Comparison of ENCODE assay signal across 10 cellular contexts in the genomic region with DNA sequence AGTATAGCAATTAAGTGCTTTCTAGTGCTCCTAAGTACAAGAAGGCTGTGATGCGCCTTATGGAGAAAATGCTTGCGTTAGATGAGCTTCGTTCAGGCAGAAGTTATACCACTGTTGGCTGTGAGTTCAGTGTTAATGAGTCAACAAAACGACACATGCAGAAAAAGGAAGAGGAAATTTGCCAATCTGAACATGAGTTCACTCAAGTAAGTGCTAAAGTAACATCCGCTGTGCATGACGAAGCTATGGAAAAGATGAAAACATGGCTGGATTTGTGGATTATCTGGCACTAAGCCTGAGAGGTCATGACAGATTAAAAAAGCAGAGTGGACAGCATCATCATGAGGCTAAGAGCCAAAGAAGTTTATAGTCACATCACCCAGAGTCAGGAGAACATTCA. TPM values are rescaled to one million over a fixed set of nuclear protein-coding genes. Genes with fewer than 3 reads are reported as not detected.
A peak's percentile ranks its signal among the peaks of the same experiment; 100 is the strongest.
DNase-seq lines count a peak whose midpoint lies in the region; ATAC-seq and TF ChIP-seq lines count a peak whose summit lies in the region.
"Had no signal": no experiment of that assay in that cellular context is flagged by ENCODE, and none has a peak within 500 bp of the region (broad histone marks: within the 10 kb centered on the region; RNA-seq: fewer than 3 reads in every experiment).

No MANE protein-coding gene starts in this region.

- H3K36me3 ChIP-seq in WERI-Rb-1 (peaks cover 35% of the 10 kb centered on the region), stomach (no peaks in the 10 kb centered on the region)

- peaks cover 17 to 49% (median 22%) of the 10 kb centered on the region in 4 donors for H3K4me1 ChIP-seq in stomach

- H3K27me3 ChIP-seq in WERI-Rb-1 (ENCODE audit: insufficient read depth, low read depth, severe bottlenecking): no peaks in the 10 kb centered on the region
- H3K27me3 ChIP-seq in stomach: no peaks in the 10 kb centered on the region

- no peak for TF ChIP-seq POLR2A in stomach (IDR thresholded peaks at IDR 0.05)

- CTCF ChIA-PET in HEK293T (lab: Yijun Ruan, JAX): no interaction called here

- no peak for TF ChIP-seq EP300 in stomach (IDR thresholded peaks at IDR 0.05)

- H3K27ac ChIP-seq in WERI-Rb-1: peak overlapping the region; percentile 17
- peak overlapping the region in 4 of 5 donors; percentile 59 to 82 (median 76) for H3K27ac ChIP-seq in stomach

- TF ChIP-seq CTCF in WERI-Rb-1 (IDR thresholded peaks at IDR 0.05; ENCODE audit: low read depth, low read length) (no peak), stomach (IDR thresholded peaks at IDR 0.05) (no peak)

- POLR2A ChIA-PET in HEK293T (lab: Yijun Ruan, JAX): no interaction called here

- DNase-seq in HS-5 (ENCODE audit: low read depth) (peak; percentile 93), WERI-Rb-1 (no peak), left ventricle myocardium superior (no peak), stomach (no peak), HEK293T (ENCODE audit: extremely low spot score) (no peak)
- DNase-seq in stimulated activated CD8-positive, alpha-beta memory T cell treated with anti-CD3 and anti-CD28 coated beads, Interleukin-4, amount 100 ng/mL, for 48 hours: no peak
- DNase-seq: activated CD8-positive, alpha-beta memory T cell treated with anti-CD3 and anti-CD28 coated beads, Interleukin-2, amount 50 U/mL, for 4 hours; NCI-H524 treated with DMSO at 0.1 percent for 48 hours; stimulated activated CD4-positive, alpha-beta T cell treated with anti-CD3 and anti-CD28 coated beads, Interleukin-1b, Interleukin-23, amount 100 ng/mL, for 48 hours had no signal

- no peaks in the 10 kb centered on the region for H3K9me3 ChIP-seq in WERI-Rb-1 (ENCODE audit: severe bottlenecking)
- H3K9me3 ChIP-seq in stomach: no peaks in the 10 kb centered on the region

- H3K4me3 ChIP-seq in WERI-Rb-1 (ENCODE audit: low read depth, low read length): no peak overlapping the region
- no peak overlapping the region for H3K4me3 ChIP-seq in stomach

- intact Hi-C loops in left ventricle myocardium superior (cut with micrococcal nuclease) (no loop called here), stomach (cut with DNase I; ENCODE audit: low total_unique reads) (no loop called here)

- WGBS in stomach, 5 donors: 69 to 81% (median 74%) methylated on average over 6 of the region's 6 CpGs

- peak; percentile 63 for ATAC-seq in left ventricle myocardium superior
- ATAC-seq in GM19463 (IDR thresholded peaks at IDR 0.05; ENCODE audit: unreplicated experiment): no peak

TF ChIP-seq in HEK293T, 16 proteins besides CTCF, POLR2A, EP300 and RAD21:
- TF ChIP-seq ELF4 (IDR thresholded peaks at IDR 0.05) (no peak), SP1 (IDR thresholded peaks at IDR 0.05) (no peak), CTBP1 (IDR thresholded peaks at IDR 0.05; ENCODE audit: borderline replicate concordance) (no peak), FOXK2 (IDR thresholded peaks at IDR 0.05) (no peak), ZNF384 (IDR thresholded peaks at IDR 0.05) (no peak), FOXM1 (IDR thresholded peaks at IDR 0.05; ENCODE audit: borderline replicate concordance) (no peak), ARNT (IDR thresholded peaks at IDR 0.05) (no peak), L3MBTL2 (conservative IDR thresholded peaks at IDR 0.05) (no peak), TARDBP (IDR thresholded peaks at IDR 0.05) (no peak), SUZ12 (IDR thresholded peaks at IDR 0.05) (no peak), HDGF (IDR thresholded peaks at IDR 0.05; ENCODE audit: borderline replicate concordance) (no peak), FOXA1 (IDR thresholded peaks at IDR 0.05) (no peak), BHLHE40 (IDR thresholded peaks at IDR 0.05; ENCODE audit: borderline replicate concordance) (no peak), LEF1 (IDR thresholded peaks at IDR 0.05; ENCODE audit: borderline replicate concordance) (no peak), NFRKB (IDR thresholded peaks at IDR 0.05) (no peak)
- TF ChIP-seq, protein P1, sequence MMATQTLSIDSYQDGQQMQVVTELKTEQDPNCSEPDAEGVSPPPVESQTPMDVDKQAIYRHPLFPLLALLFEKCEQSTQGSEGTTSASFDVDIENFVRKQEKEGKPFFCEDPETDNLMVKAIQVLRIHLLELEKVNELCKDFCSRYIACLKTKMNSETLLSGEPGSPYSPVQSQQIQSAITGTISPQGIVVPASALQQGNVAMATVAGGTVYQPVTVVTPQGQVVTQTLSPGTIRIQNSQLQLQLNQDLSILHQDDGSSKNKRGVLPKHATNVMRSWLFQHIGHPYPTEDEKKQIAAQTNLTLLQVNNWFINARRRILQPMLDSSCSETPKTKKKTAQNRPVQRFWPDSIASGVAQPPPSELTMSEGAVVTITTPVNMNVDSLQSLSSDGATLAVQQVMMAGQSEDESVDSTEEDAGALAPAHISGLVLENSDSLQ (IDR thresholded peaks at IDR 0.05): no peak
TF ChIP-seq in HEK293T: peak in this region for 0.

RNA-seq across cellular contexts. Expression of a gene that starts 36.9 kb away (rescaled TPM):
- total RNA-seq in left ventricle myocardium superior (9.7 TPM), stomach (10 to 100 TPM in 4 of 5 donors, 1 to 10 TPM in 1; 1.8 to 43.7 (median 27.5) TPM)
- polyA plus RNA-seq in stomach: 10 to 100 TPM; 12.5 to 16.5 (median 13.0) TPM
